Comparison of ENCODE assay signal across 1 cellular context in genomic region chr14:45091696-45092095, GRCh38.
TF ChIP-seq lines count a peak whose summit lies in the region.

No MANE protein-coding gene starts in this region.

TF ChIP-seq in A549, 52 proteins besides CTCF, POLR2A, EP300 and RAD21 (continued from another document):
- TF ChIP-seq HOXA7 (CRISPR knock-in tag; IDR thresholded peaks at IDR 0.05) (no peak), ZFP36 (IDR thresholded peaks at IDR 0.05; ENCODE audit: borderline replicate concordance, partially characterized antibody) (no peak), ZSCAN20 (CRISPR knock-in tag; IDR thresholded peaks at IDR 0.05) (no peak), RFX5 (IDR thresholded peaks at IDR 0.05) (no peak), JUNB (IDR thresholded peaks at IDR 0.05) (no peak), HOXB13 (CRISPR knock-in tag; IDR thresholded peaks at IDR 0.05; ENCODE audit: low read depth) (no peak), NPAS2 (CRISPR knock-in tag; IDR thresholded peaks at IDR 0.05; ENCODE audit: borderline replicate concordance) (no peak), CHD4 (IDR thresholded peaks at IDR 0.05; ENCODE audit: borderline replicate concordance) (no peak), USF2 (IDR thresholded peaks at IDR 0.05) (no peak), E2F6 (IDR thresholded peaks at IDR 0.05; ENCODE audit: borderline replicate concordance, low read depth) (no peak), NR3C1 (IDR thresholded peaks at IDR 0.05) (no peak), ATOH8 (CRISPR knock-in tag; IDR thresholded peaks at IDR 0.05; ENCODE audit: low read depth) (no peak)
